Comparison of ENCODE assay signal across 22 cellular contexts in the genomic region with DNA sequence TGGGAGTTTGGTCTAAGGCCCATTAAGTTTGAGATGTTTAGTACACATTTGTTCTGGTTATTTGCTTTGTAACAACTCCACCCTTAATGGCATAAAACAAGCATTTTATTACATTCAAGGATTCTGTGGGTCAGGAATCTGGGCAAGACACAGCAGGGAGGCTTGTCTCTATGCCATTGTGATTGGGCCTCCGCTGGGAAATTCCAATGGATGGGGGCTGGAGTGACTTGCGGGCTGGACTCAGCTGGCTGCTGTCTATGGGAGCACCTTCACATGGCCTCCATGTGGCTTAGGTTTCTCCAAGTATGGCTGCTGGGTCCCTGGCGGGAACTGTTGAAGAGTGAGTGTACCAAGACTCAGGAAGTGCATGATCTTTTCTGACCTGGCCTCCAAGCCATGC.
A peak's percentile ranks its signal among the peaks of the same experiment; 100 is the strongest.
DNase-seq lines count a peak whose midpoint lies in the region; ATAC-seq and TF ChIP-seq lines count a peak whose summit lies in the region.
"Had no signal": no experiment of that assay in that cellular context is flagged by ENCODE, and none has a peak within 500 bp of the region (broad histone marks: within the 10 kb centered on the region; RNA-seq: fewer than 3 reads in every experiment).

No MANE protein-coding gene starts in this region.

- H4K8ac ChIP-seq in mesendoderm (ENCODE audit: low read depth, low read length): no peak overlapping the region

- no peak overlapping the region for H3K18ac ChIP-seq in mesendoderm (ENCODE audit: low read length)

- H3K27me3 ChIP-seq in H7 (ENCODE audit: control insufficient read depth, insufficient read depth, low read length) (no peaks in the 10 kb centered on the region), mesendoderm (ENCODE audit: insufficient read depth, low read length, poor library complexity) (no peaks in the 10 kb centered on the region)
- H3K27me3 ChIP-seq: heart right ventricle had no signal

- H3K9ac ChIP-seq in mesendoderm (ENCODE audit: low read length): no peak overlapping the region

- no peak overlapping the region for H2BK5ac ChIP-seq in mesendoderm (ENCODE audit: low read length)

- DNase-seq in A172 (ENCODE audit: low spot score) (peak; percentile 70), H7 (peak; percentile 49), choroid plexus epithelial cell (ENCODE audit: low read depth) (peak; percentile 75), mesendoderm (peak; percentile 85), dedifferentiated amniotic fluid mesenchymal stem cell (ENCODE audit: extremely low spot score) (no peak), AG20443 (ENCODE audit: low spot score) (no peak), NCI-H1048 (lab: John Stamatoyannopoulos, UW) (no peak)
- DNase-seq: activated CD4-positive, alpha-beta T cell treated with anti-CD3 and anti-CD28 coated beads, Interleukin-2, amount 50 U/mL, for 1 hour; activated naive CD4-positive, alpha-beta T cell treated with anti-CD3 and anti-CD28 coated beads, Interleukin-2, amount 50 U/mL, for 16 hours; anterior cingulate cortex; COR-L47; foreskin fibroblast; heart right ventricle; immature natural killer cell; mucosa of descending colon; NCI-H1417; NCI-H2081 treated with DMSO at 0.1 percent for 48 hours; NCI-H446 treated with DMSO at 0.1 percent for 48 hours; OCI-M1; WERI-Rb-1 had no signal

- H3K4me2 ChIP-seq in mesendoderm (ENCODE audit: low read length): no peak overlapping the region

- H2BK120ac ChIP-seq in mesendoderm (ENCODE audit: low read depth, low read length): no peak overlapping the region

- no peak for TF ChIP-seq CTCF in choroid plexus epithelial cell (conservative IDR thresholded peaks at IDR 0.05; ENCODE audit: low read depth, low read length)

- H3K23ac ChIP-seq in mesendoderm (ENCODE audit: low read length): no peak overlapping the region

- H2BK15ac ChIP-seq in mesendoderm (replicated peaks; ENCODE audit: low read depth): no peak overlapping the region

- H3K4me3 ChIP-seq in H7 (ENCODE audit: insufficient read depth, low read depth, low read length) (no peak overlapping the region), choroid plexus epithelial cell (ENCODE audit: low read depth, low read length) (no peak overlapping the region), mesendoderm (ENCODE audit: low read length) (no peak overlapping the region)
- H3K4me3 ChIP-seq: heart right ventricle, mucosa of descending colon had no signal

- no peak for ATAC-seq in esophagus mucosa
- ATAC-seq: heart right ventricle, mucosa of descending colon, Right ventricle myocardium inferior had no signal

- H3K79me1 ChIP-seq in mesendoderm (ENCODE audit: low read length): no peaks in the 10 kb centered on the region

- peaks cover 7% of the 10 kb centered on the region for H3K4me1 ChIP-seq in mesendoderm (ENCODE audit: control insufficient read depth, low read depth, low read length)
- H3K4me1 ChIP-seq: heart right ventricle had no signal

- H3K36me3 ChIP-seq in H7 (replicated peaks; ENCODE audit: control insufficient read depth, insufficient read depth, low read length) (no peaks in the 10 kb centered on the region; the same call in 1 of the 2 replicates), mesendoderm (ENCODE audit: control insufficient read depth, insufficient read depth, low read length) (peaks cover 1% of the 10 kb centered on the region)

- H4K5ac ChIP-seq in mesendoderm (ENCODE audit: low read length): no peak overlapping the region

- H3K4ac ChIP-seq in mesendoderm (ENCODE audit: low read depth, low read length): no peak overlapping the region

- H3K79me2 ChIP-seq in mesendoderm (ENCODE audit: control insufficient read depth, insufficient read depth, low read length): no peaks in the 10 kb centered on the region

- H3K56ac ChIP-seq in mesendoderm (ENCODE audit: low read length): no peak overlapping the region

- H2AK5ac ChIP-seq in mesendoderm (ENCODE audit: low read length): no peak overlapping the region

- WGBS in mesendoderm (ENCODE audit: extremely low coverage, insufficient coverage, low lambda C conversion rate): no CpG with 5 or more reads among the region's 3 CpGs

- no peak overlapping the region for H3K27ac ChIP-seq in mesendoderm (ENCODE audit: low read depth, low read length)
- H3K27ac ChIP-seq: heart right ventricle, WERI-Rb-1 had no signal

Comparison
In these comparisons a context has a peak if more than half of its experiments do, and no peak if none do; other contexts are left out.
1. DNase-seq: peak in A172 (single experiment), H7 (single experiment), choroid plexus epithelial cell (single experiment) and mesendoderm (single experiment); none in dedifferentiated amniotic fluid mesenchymal stem cell (single experiment), AG20443 (single experiment) and NCI-H1048 (single experiment).